19 cellular contexts compared by ENCODE assay signal in genomic region chr20:54255157-54255556, GRCh38. TPM values are rescaled to one million over a fixed set of nuclear protein-coding genes. Genes with fewer than 3 reads are reported as not detected.
DNase-seq lines count a peak whose midpoint lies in the region; ATAC-seq and TF ChIP-seq lines count a peak whose summit lies in the region.
"Had no signal": no experiment of that assay in that cellular context is flagged by ENCODE, and none has a peak within 500 bp of the region (broad histone marks: within the 10 kb centered on the region; RNA-seq: fewer than 3 reads in every experiment).

No MANE protein-coding gene starts in this region.

- H2AFZ ChIP-seq in SK-N-SH (ENCODE audit: low read depth) = no peak overlapping the region

- H3K36me3 ChIP-seq in SK-N-SH (replicated peaks in 1 of 2; ENCODE audit: control insufficient read depth in 1 of 2, insufficient read depth in 2 of 2, low read length in 1 of 2) (no peaks in the 10 kb centered on the region), WERI-Rb-1 (no peaks in the 10 kb centered on the region)
- H3K36me3 ChIP-seq: ascending aorta, left lung, SJSA1 had no signal

- TF ChIP-seq RAD21 in SK-N-SH (IDR thresholded peaks at IDR 0.05; ENCODE audit: low read length) = no peak

- CTCF ChIA-PET in SK-N-SH (lab: Yijun Ruan, JAX) = interaction anchor here (0.6 to 0.9 kb wide), 4 partner anchors 37 to 1913 kb away, joined by 3 to 4 read pairs (median 4); no protein-coding TSS in a partner anchor

- peaks cover 44% of the 10 kb centered on the region for H3F3A ChIP-seq in SK-N-SH (replicated peaks; ENCODE audit: insufficient read depth)

- TF ChIP-seq CTCF in SK-N-SH (IDR thresholded peaks at IDR 0.05) = no peak
- no peak for TF ChIP-seq CTCF in coronary artery (IDR thresholded peaks at IDR 0.05)
- TF ChIP-seq CTCF in WERI-Rb-1 (IDR thresholded peaks at IDR 0.05; ENCODE audit: low read depth, low read length) = no peak

- no peaks in the 10 kb centered on the region for H3K9me2 ChIP-seq in SK-N-SH

- POLR2A ChIA-PET in SK-N-SH (lab: Yijun Ruan, JAX) = no interaction called here

- H3K4me3 ChIP-seq in SK-N-SH (ENCODE audit: low read depth in 2 of 2, low read length in 1 of 2) = no peak overlapping the region
- no peak overlapping the region for H3K4me3 ChIP-seq in skeletal muscle cell (ENCODE audit: low read depth, low read length)
- H3K4me3 ChIP-seq in coronary artery = no peak overlapping the region
- H3K4me3 ChIP-seq in WERI-Rb-1 (ENCODE audit: low read depth, low read length) = no peak overlapping the region
- H3K4me3 ChIP-seq: ascending aorta, left lung, SJSA1, testis had no signal

- H3K9me3 ChIP-seq in SK-N-SH = no peaks in the 10 kb centered on the region
- H3K9me3 ChIP-seq in WERI-Rb-1 (ENCODE audit: severe bottlenecking) = no peaks in the 10 kb centered on the region
- H3K9me3 ChIP-seq: ascending aorta, left lung, SJSA1, testis had no signal

- no peak overlapping the region for H3K9ac ChIP-seq in SK-N-SH

- WGBS in SK-N-SH (ENCODE audit: low lambda C conversion rate) = 27% methylated on average over 5 of the region's 5 CpGs

- TF ChIP-seq EP300 in SK-N-SH (IDR thresholded peaks at IDR 0.05; ENCODE audit: borderline replicate concordance in 1 of 2, low read depth in 1 of 2, low read length in 1 of 2) = peak in 1 of 2 experiments; percentile 50; a peak in 1 of 4 replicates

- H3K4me2 ChIP-seq in SK-N-SH = peak overlapping the region; percentile 28; the same call in 1 of the 2 replicates

- H4K20me1 ChIP-seq in SK-N-SH (ENCODE audit: insufficient read depth) = no peaks in the 10 kb centered on the region

- ATAC-seq in HG03097 (IDR thresholded peaks at IDR 0.05; ENCODE audit: low FRiP score, unreplicated experiment) = no peak
- ATAC-seq: left lung; stimulated activated effector memory CD8-positive, alpha-beta T cell treated with anti-CD3 and anti-CD28 coated beads, Interleukin-12 subunit alpha, Interleukin-12 subunit beta, amount 100 ng/mL, for 72 hours had no signal

- DNase-seq in EH (ENCODE audit: low read depth) (peak; percentile 31), SK-N-SH (no peak), fibroblast of gingiva (ENCODE audit: low read depth) (peak; percentile 76), skeletal muscle cell (ENCODE audit: low read depth) (peak; percentile 73), coronary artery (ENCODE audit: low spot score) (no peak), WERI-Rb-1 (no peak)
- no peak for DNase-seq in stimulated activated CD4-positive, alpha-beta T cell treated with anti-CD3 and anti-CD28 coated beads, Interleukin-4, amount 100 ng/mL, for 1 hour
- DNase-seq: activated CD4-positive, alpha-beta memory T cell treated with anti-CD3 and anti-CD28 coated beads, Interleukin-2, amount 10 ng/mL, durations not matched to agents 7 days and 5 days; activated CD4-positive, CD25-positive, alpha-beta regulatory T cell; activated naive CD4-positive, alpha-beta T cell treated with anti-CD3 and anti-CD28 coated beads, Interleukin-2, amount 50 U/mL, for 16 hours; activated T-cell treated with anti-CD3 and anti-CD28 coated beads, Interleukin-2, amount 50 U/mL, for 1 hour; left lung; MM.1S; NCI-H748 treated with DMSO at 0.1 percent for 48 hours; testis had no signal

- no peaks in the 10 kb centered on the region for H3K27me3 ChIP-seq in SK-N-SH (ENCODE audit: insufficient read depth)
- H3K27me3 ChIP-seq in WERI-Rb-1 (ENCODE audit: insufficient read depth, low read depth, severe bottlenecking) = peaks cover 64% of the 10 kb centered on the region
- H3K27me3 ChIP-seq: ascending aorta, left lung, SJSA1, testis had no signal

- no peaks in the 10 kb centered on the region for H3K79me2 ChIP-seq in SK-N-SH (ENCODE audit: insufficient read depth)

- H3K27ac ChIP-seq in SK-N-SH (ENCODE audit: low read depth in 2 of 2, low read length in 1 of 2) = peak overlapping the region in 1 of 2 experiments; percentile 74; a peak in 3 of 4 replicates
- H3K27ac ChIP-seq in coronary artery = no peak overlapping the region
- H3K27ac ChIP-seq in WERI-Rb-1 = no peak overlapping the region
- H3K27ac ChIP-seq: ascending aorta, left lung, SJSA1, testis had no signal

- H3K4me1 ChIP-seq in SK-N-SH (ENCODE audit: control insufficient read depth in 1 of 2, insufficient read depth in 2 of 2, low read depth in 1 of 2, low read length in 1 of 2) = peaks cover 0 to 24% of the 10 kb centered on the region in 2 experiments; a peak in 2 of 4 replicates
- H3K4me1 ChIP-seq: ascending aorta, left lung, SJSA1, testis had no signal

TF ChIP-seq in SK-N-SH, 30 proteins besides CTCF, POLR2A, EP300 and RAD21:
- no peak for TF ChIP-seq SIN3A (IDR thresholded peaks at IDR 0.05; ENCODE audit: borderline replicate concordance, low read depth, low read length)
- peak; percentile 17; the same call in 1 of the 2 replicates for TF ChIP-seq NFIC (IDR thresholded peaks at IDR 0.05; ENCODE audit: borderline replicate concordance)
- no peak for TF ChIP-seq MEF2A (IDR thresholded peaks at IDR 0.05; ENCODE audit: borderline replicate concordance, low read depth)
- no peak for TF ChIP-seq USF1 (IDR thresholded peaks at IDR 0.05; ENCODE audit: borderline replicate concordance, low read depth)
- no peak for TF ChIP-seq ELF1 (IDR thresholded peaks at IDR 0.05)
- peak; percentile 70 for TF ChIP-seq TCF12 (IDR thresholded peaks at IDR 0.05)
- TF ChIP-seq IRF3 (IDR thresholded peaks at IDR 0.05; ENCODE audit: low read depth, low read length) = no peak
- no peak for TF ChIP-seq USF2 (IDR thresholded peaks at IDR 0.05; ENCODE audit: borderline replicate concordance, low read depth, low read length)
- TF ChIP-seq FOXM1 (IDR thresholded peaks at IDR 0.05; ENCODE audit: low read depth) = no peak
- peak; percentile 49; the same call in 1 of the 2 replicates for TF ChIP-seq FOSL2 (IDR thresholded peaks at IDR 0.05; ENCODE audit: borderline replicate concordance, low read depth)

RNA-seq across cellular contexts. Expression of gene PFDN4, which starts 47.3 kb away (rescaled TPM):
- 44.0 and 51.4 TPM in 2 replicates for polyA plus RNA-seq in SK-N-SH (2012; rRNA removed)
- polyA plus RNA-seq in SK-N-SH (2012; cell fraction: cytosol; rRNA removed) = 76.2 and 158 TPM in 2 replicates
- polyA plus RNA-seq in SK-N-SH (2012; cell fraction: nucleus; rRNA removed) = 6.7 and 19.2 TPM in 2 replicates

Comparison
In these comparisons a context has a peak if more than half of its experiments do, and no peak if none do; other contexts are left out.
1. DNase-seq: peak in EH (single experiment), fibroblast of gingiva (single experiment) and skeletal muscle cell (single experiment); none in SK-N-SH (single experiment), stimulated activated CD4-positive, alpha-beta T cell treated with anti-CD3 and anti-CD28 coated beads, Interleukin-4, amount 100 ng/mL, for 1 hour (single experiment), coronary artery (single experiment) and WERI-Rb-1 (single experiment).